In genomic region chr5:163505049-163505474, GRCh38 we compare ENCODE assay signal across 8 cellular contexts. TPM values are rescaled to one million over a fixed set of nuclear protein-coding genes. Genes with fewer than 3 reads are reported as not detected.
A peak's percentile ranks its signal among the peaks of the same experiment; 100 is the strongest.
DNase-seq lines count a peak whose midpoint lies in the region; ATAC-seq, FAIRE-seq and TF ChIP-seq lines count a peak whose summit lies in the region.

No MANE protein-coding gene starts in this region.

- H3K36me3 ChIP-seq in HCT116 (ENCODE audit: control insufficient read depth in 1 of 2, insufficient read depth in 2 of 2, low read length in 2 of 2): 0 out of 4 replicates have a peak, but pooled peaks cover 0 to 2% of the 10 kb centered on the region in 2 experiments
- peaks cover 0 to 5% of the 10 kb centered on the region in 2 donors for H3K36me3 ChIP-seq in kidney (ENCODE audit: control insufficient read depth in 1 of 2, insufficient read depth in 2 of 2, low read length in 2 of 2)
- H3K36me3 ChIP-seq in thyroid gland: no peaks in the 10 kb centered on the region

- 2% methylated on average over 12 of the region's 12 CpGs for whole genome bisulfite sequencing in A549 (ENCODE audit: missing lambda C conversion rate)
- 1 to 2% methylated on average over 12 of the region's 12 CpGs for WGBS in thyroid gland, 2 donors

- TF ChIP-seq EP300 in A549 (IDR thresholded peaks at IDR 0.05): no peak

- peak overlapping the region; percentile 91 for H3K4me2 ChIP-seq in A549
- peak overlapping the region; percentile 75 for H3K4me2 ChIP-seq in HCT116 (ENCODE audit: low read length)

- peak; percentile 26 to 41; a peak in 4 of 6 replicates for ATAC-seq in A549
- peak; percentile 35 for ATAC-seq in HCT116
- ATAC-seq in activated naive CD8-positive, alpha-beta T cell treated with anti-CD3 and anti-CD28 coated beads, Interleukin-2, amount 10 ng/mL, durations not matched to agents 7 days and 5 days (ENCODE audit: low read depth): peak; percentile 7

- H3K9me3 Mint-ChIP-seq in activated naive CD8-positive, alpha-beta T cell treated with anti-CD3 and anti-CD28 coated beads, Interleukin-2, amount 10 ng/mL, durations not matched to agents 7 days and 5 days: no peaks in the 10 kb centered on the region

- CTCF ChIA-PET in A549 (lab: Yijun Ruan, JAX) (interaction anchor here (0.8 to 1.6 kb wide), 5 partner anchors 9 to 67 kb away, joined by 3 to 5 read pairs (median 3); partner anchors contain the start of gene CCNG1), HCT116 (lab: Charles Lee) (interaction anchor here (1.2 kb wide), 1 partner anchor 45 kb away, joined by 3 read pairs; the partner anchor contains the start of genes HMMR and NUDCD2)

- H3K9me2 ChIP-seq in HCT116 (ENCODE audit: insufficient read depth): no peaks in the 10 kb centered on the region

- peaks cover 37% of the 10 kb centered on the region for H3K4me1 ChIP-seq in A549
- peaks cover 6 to 27% of the 10 kb centered on the region in 2 experiments; a peak in 3 of 4 replicates for H3K4me1 ChIP-seq in HCT116 (ENCODE audit: control insufficient read depth in 1 of 2, insufficient read depth in 2 of 2, low read length in 2 of 2)
- peaks cover 5 to 22% of the 10 kb centered on the region in 2 donors for H3K4me1 ChIP-seq in kidney (ENCODE audit: control insufficient read depth in 1 of 2, insufficient read depth in 1 of 2, low read depth in 1 of 2, low read length in 2 of 2)
- H3K4me1 ChIP-seq in thyroid gland: peaks cover 36 to 49% of the 10 kb centered on the region in 2 donors

- TF ChIP-seq POLR2A in A549 (IDR thresholded peaks at IDR 0.05; ENCODE audit: low read length) (no peak), HCT116 (IDR thresholded peaks at IDR 0.05; ENCODE audit: borderline replicate concordance, extremely low read depth, insufficient read depth, insufficient read length) (no peak), thyroid gland (IDR thresholded peaks at IDR 0.05) (no peak)

- no peak for FAIRE-seq in A549 (lab: Jason Lieb, UNC)
- no peak for FAIRE-seq in kidney (lab: Jason Lieb, UNC)

- no peaks in the 10 kb centered on the region for H4K20me1 ChIP-seq in HCT116 (ENCODE audit: insufficient read depth)

- H3K4me3 ChIP-seq in A549: peak overlapping the region; percentile 77
- peak overlapping the region; percentile 61 to 76 for H3K4me3 ChIP-seq in HCT116 (replicated peaks in 1 of 2; ENCODE audit: low read depth in 1 of 2, low read length in 2 of 2)
- peak overlapping the region; percentile 84 to 97 for H3K4me3 ChIP-seq in kidney (ENCODE audit: low read length in 2 of 2)
- peak overlapping the region in 2 of 3 donors; percentile 11 to 63 for H3K4me3 ChIP-seq in thyroid gland (replicated peaks in 1 of 3)

- peak overlapping the region; percentile 97 for H3K27ac Mint-ChIP-seq in activated naive CD8-positive, alpha-beta T cell treated with anti-CD3 and anti-CD28 coated beads, Interleukin-2, amount 10 ng/mL, durations not matched to agents 7 days and 5 days

- peak overlapping the region; percentile 29 for H2AFZ ChIP-seq in HCT116 (ENCODE audit: low read depth, low read length, poor library complexity, severe bottlenecking)

- no peaks in the 10 kb centered on the region for H3K9me3 ChIP-seq in A549
- no peaks in the 10 kb centered on the region for H3K9me3 ChIP-seq in HCT116 (ENCODE audit: control insufficient read depth in 1 of 2, insufficient read depth in 1 of 2, low read depth in 1 of 2, low read length in 2 of 2)
- no peaks in the 10 kb centered on the region for H3K9me3 ChIP-seq in kidney (ENCODE audit: control insufficient read depth in 1 of 2, low read length in 2 of 2)
- H3K9me3 ChIP-seq in thyroid gland: no peaks in the 10 kb centered on the region

- DNase-seq in A549 (ENCODE audit: low read depth in 1 of 2, low spot score in 1 of 2) (no peak), HCT116 (ENCODE audit: low read depth, low spot score) (no peak), kidney (no peak), thyroid gland (no peak), SKM-1 (lab: John Stamatoyannopoulos, UW; ENCODE audit: unreplicated experiment) (no peak), posterior vena cava (ENCODE audit: low spot score) (no peak), A172 (ENCODE audit: low spot score) (no peak)
- no peak for DNase-seq in activated naive CD8-positive, alpha-beta T cell treated with anti-CD3 and anti-CD28 coated beads, Interleukin-2, amount 10 ng/mL, durations not matched to agents 7 days and 5 days

- intact Hi-C loops in HCT116 (cut with micrococcal nuclease): loop anchor here (2.0 kb wide), 1 partner anchor 44 kb away; the partner anchor contains the start of genes HMMR and NUDCD2
- intact Hi-C loops in kidney (cut with DNase I): no loop called here
- intact Hi-C loops in thyroid gland (cut with DNase I): loop anchor here (2.0 kb wide), 1 partner anchor 44 kb away; the partner anchor contains the start of genes HMMR and NUDCD2
- intact Hi-C loops in posterior vena cava (cut with DNase I): no loop called here

- BruUV-seq in HCT116 (replicated peaks; lab: Mats Ljungman, UMichigan): TSS peak; percentile 94

- POLR2A ChIA-PET in A549 (lab: Yijun Ruan, JAX): interaction anchor here (1.1 to 2.1 kb wide), 3 partner anchors 9 to 67 kb away, joined by 4 to 28 read pairs (median 4); partner anchors contain the start of genes CCNG1, HMMR and NUDCD2
- POLR2A ChIA-PET in HCT116 (lab: Charles Lee): interaction anchor here (1.0 to 1.8 kb wide), 2 partner anchors 44 to 51 kb away, joined by 4 to 5 read pairs; partner anchors contain the start of gene HMMR
- POLR2A ChIA-PET in activated naive CD8-positive, alpha-beta T cell treated with anti-CD3 and anti-CD28 coated beads, Interleukin-2, amount 10 ng/mL, durations not matched to agents 7 days and 5 days (lab: Charles Lee): interaction anchor here (0.5 to 9.6 kb wide), 8 partner anchors 9 to 67 kb away, joined by 3 to 177 read pairs (median 6); partner anchors contain the start of genes CCNG1, HMMR and NUDCD2

- H3K4me3 Mint-ChIP-seq in activated naive CD8-positive, alpha-beta T cell treated with anti-CD3 and anti-CD28 coated beads, Interleukin-2, amount 10 ng/mL, durations not matched to agents 7 days and 5 days: peak overlapping the region; percentile 95

- peak overlapping the region; percentile 87 to 93 for H3K27ac ChIP-seq in A549
- peak overlapping the region; percentile 71 for H3K27ac ChIP-seq in HCT116 (ENCODE audit: low read depth, low read length)
- H3K27ac ChIP-seq in kidney (ENCODE audit: low read depth in 2 of 2, low read length in 2 of 2): peak overlapping the region; percentile 94 to 98
- H3K27ac ChIP-seq in thyroid gland: peak overlapping the region; percentile 93 to 99 (median 96)

- no peaks in the 10 kb centered on the region for H3K27me3 Mint-ChIP-seq in activated naive CD8-positive, alpha-beta T cell treated with anti-CD3 and anti-CD28 coated beads, Interleukin-2, amount 10 ng/mL, durations not matched to agents 7 days and 5 days

- TF ChIP-seq RAD21 in A549 (conservative IDR thresholded peaks at IDR 0.05 in 1 of 2, IDR thresholded peaks at IDR 0.05 in 1 of 2): no peak
- no peak for TF ChIP-seq RAD21 in HCT116 (IDR thresholded peaks at IDR 0.05; ENCODE audit: low read depth)

- RAD21 ChIA-PET in HCT116 (lab: Charles Lee; ENCODE audit: low non-redundant PET in 1 of 2, low total read pairs in 2 of 2, uncharacterized antibody in 2 of 2, unreplicated experiment in 2 of 2): no interaction called here

- peak overlapping the region; percentile 65 for H3K9ac ChIP-seq in HCT116 (ENCODE audit: low read length)
- H3K9ac ChIP-seq in kidney (ENCODE audit: low read length in 2 of 2): peak overlapping the region; percentile 83 to 87

- no peaks in the 10 kb centered on the region for H3K27me3 ChIP-seq in HCT116 (ENCODE audit: insufficient read depth, low read length)
- H3K27me3 ChIP-seq in thyroid gland: no peaks in the 10 kb centered on the region

- peaks cover 44% of the 10 kb centered on the region for H3K79me2 ChIP-seq in HCT116 (ENCODE audit: insufficient read depth, low read length)

- peaks cover 5% of the 10 kb centered on the region for H3K36me3 Mint-ChIP-seq in activated naive CD8-positive, alpha-beta T cell treated with anti-CD3 and anti-CD28 coated beads, Interleukin-2, amount 10 ng/mL, durations not matched to agents 7 days and 5 days

- H3K4me1 Mint-ChIP-seq in activated naive CD8-positive, alpha-beta T cell treated with anti-CD3 and anti-CD28 coated beads, Interleukin-2, amount 10 ng/mL, durations not matched to agents 7 days and 5 days: peaks cover 28% of the 10 kb centered on the region

- TF ChIP-seq CTCF in A549 (IDR thresholded peaks at IDR 0.05) (no peak), HCT116 (IDR thresholded peaks at IDR 0.05 in 2 of 3, conservative IDR thresholded peaks at IDR 0.05 in 1 of 3; ENCODE audit: borderline replicate concordance in 1 of 3, insufficient read depth in 1 of 3, low read depth in 2 of 3, low read length in 2 of 3) (no peak), kidney (IDR thresholded peaks at IDR 0.05; ENCODE audit: borderline replicate concordance, extremely low read depth, insufficient read depth) (no peak), thyroid gland (IDR thresholded peaks at IDR 0.05) (no peak)

RNA-seq across cellular contexts. Expression of gene MAT2B, which starts 0.4 kb away (rescaled TPM):
- polyA plus RNA-seq in A549 (2011; rRNA removed) (54.9 and 74.0 TPM in 2 replicates), A549 (2017; fragmentation: RNase III; extraction: RNeasy Plus Mini Kit Qiagen cat#74134 plus additional on column Dnase treatment) (51.4 to 60.7 TPM (median 58.6 TPM) in 3 replicates), kidney (ENCODE audit: insufficient read depth, low read depth, low replicate concordance) (80.9 TPM)
- 19.4 and 22.0 TPM in 2 replicates for polyA plus RNA-seq in A549 (2012; cell fraction: cytosol; rRNA removed)
- polyA plus RNA-seq in A549 (2012; cell fraction: nucleus; rRNA removed): 5.9 and 11.4 TPM in 2 replicates
- polyA minus RNA-seq in A549 (2011; rRNA and poly(A)+ RNA removed): 31.1 and 32.0 TPM in 2 replicates
- total RNA-seq in HCT116 (2021; ENCODE audit: unreplicated experiment) (45.9 TPM), kidney (84.4 TPM), thyroid gland (100 to 1,000 TPM in 2 of 4 donors, 10 to 100 TPM in 2; 74.0 to 110 (median 101) TPM), posterior vena cava (10 to 100 TPM; 34.7 to 37.6 TPM)
- 22.9 and 26.1 TPM in 2 replicates for polyA plus RNA-seq in HCT116 (2012)
- total RNA-seq in activated naive CD8-positive, alpha-beta T cell treated with anti-CD3 and anti-CD28 coated beads, Interleukin-2, amount 10 ng/mL, durations not matched to agents 7 days and 5 days: 100 to 1,000 TPM in 1 of 2 experiments, 10 to 100 TPM in 1; 98.7 to 101 TPM
- total RNA-seq in A172 (2014; rRNA removed; shearing (Covaris generic)): 116 and 122 TPM in 2 replicates

RNA-seq across cellular contexts. Expression of gene HMMR, which starts 44.6 kb away (rescaled TPM):
- polyA plus RNA-seq in A549 (2011; rRNA removed): 32.9 and 66.0 TPM in 2 replicates
- polyA plus RNA-seq in A549 (2012; cell fraction: cytosol; rRNA removed): 7.0 and 8.2 TPM in 2 replicates
- polyA plus RNA-seq in A549 (2012; cell fraction: nucleus; rRNA removed): 6.1 and 8.7 TPM in 2 replicates
- 30.7 to 38.4 TPM (median 34.0 TPM) in 3 replicates for polyA plus RNA-seq in A549 (2017; fragmentation: RNase III; extraction: RNeasy Plus Mini Kit Qiagen cat#74134 plus additional on column Dnase treatment)
- polyA minus RNA-seq in A549 (2011; rRNA and poly(A)+ RNA removed): 4.0 and 7.4 TPM in 2 replicates
- 54.9 TPM for total RNA-seq in HCT116 (2021; ENCODE audit: unreplicated experiment)
- 17.9 and 33.2 TPM in 2 replicates for polyA plus RNA-seq in HCT116 (2012)
- total RNA-seq in activated naive CD8-positive, alpha-beta T cell treated with anti-CD3 and anti-CD28 coated beads, Interleukin-2, amount 10 ng/mL, durations not matched to agents 7 days and 5 days: 10 to 100 TPM; 50.5 to 54.5 TPM
- total RNA-seq in kidney: 0.91 TPM
- 0.58 TPM for polyA plus RNA-seq in kidney (ENCODE audit: insufficient read depth, low read depth, low replicate concordance)
- total RNA-seq in thyroid gland: 1 to 10 TPM in 1 of 4 donors, under 1 TPM in 3; 0.56 to 1.8 (median 0.68) TPM
- under 1 TPM; 0.14 to 0.32 TPM for total RNA-seq in posterior vena cava
- total RNA-seq in A172 (2014; rRNA removed; shearing (Covaris generic)): 87.2 and 94.1 TPM in 2 replicates

RNA-seq across cellular contexts. Expression of gene NUDCD2, which starts 45.2 kb away (rescaled TPM):
- polyA plus RNA-seq in A549 (2011; rRNA removed) (17.0 and 22.3 TPM in 2 replicates), A549 (2017; fragmentation: RNase III; extraction: RNeasy Plus Mini Kit Qiagen cat#74134 plus additional on column Dnase treatment) (37.1 to 43.9 TPM (median 38.4 TPM) in 3 replicates), kidney (ENCODE audit: insufficient read depth, low read depth, low replicate concordance) (23.1 TPM)
- polyA plus RNA-seq in A549 (2012; cell fraction: cytosol; rRNA removed): 8.2 and 9.1 TPM in 2 replicates
- 3.4 and 5.4 TPM in 2 replicates for polyA plus RNA-seq in A549 (2012; cell fraction: nucleus; rRNA removed)
- 2.6 and 4.3 TPM in 2 replicates for polyA minus RNA-seq in A549 (2011; rRNA and poly(A)+ RNA removed)
- total RNA-seq in HCT116 (2021; ENCODE audit: unreplicated experiment) (56.8 TPM), kidney (24.3 TPM), thyroid gland (10 to 100 TPM in 3 of 4 donors, 1 to 10 TPM in 1; 7.0 to 19.5 (median 14.8) TPM), posterior vena cava (10 to 100 TPM; 17.8 to 21.6 TPM)
- 18.2 and 24.7 TPM in 2 replicates for polyA plus RNA-seq in HCT116 (2012)
- 10 to 100 TPM; 36.2 to 37.1 TPM for total RNA-seq in activated naive CD8-positive, alpha-beta T cell treated with anti-CD3 and anti-CD28 coated beads, Interleukin-2, amount 10 ng/mL, durations not matched to agents 7 days and 5 days
- 28.3 and 29.3 TPM in 2 replicates for total RNA-seq in A172 (2014; rRNA removed; shearing (Covaris generic))

Comparison
In these comparisons a context has a peak if more than half of its experiments do, and no peak if none do; other contexts are left out.
1. H3K4me3 ChIP-seq: peak in every context shown above with its lines; median percentile 90 in kidney; 77 in A549; 68 in HCT116; 37 in thyroid gland.
2. RNA of gene HMMR, which starts 44.6 kb away (total RNA-seq): 87.2 to 94.1 TPM in A172, 54.9 TPM in HCT116 (single experiment) and 50.5 to 54.5 TPM in activated naive CD8-positive, alpha-beta T cell treated with anti-CD3 and anti-CD28 coated beads, Interleukin-2, amount 10 ng/mL, durations not matched to agents 7 days and 5 days; 0.91 TPM in kidney (single experiment), 0.56 to 1.8 TPM in thyroid gland and 0.14 to 0.32 TPM in posterior vena cava; every median in the first group is over 10 times any median in the second.
3. intact Hi-C loops: an anchor here in HCT116 (2.0 kb wide) and thyroid gland (2.0 kb wide); none called in kidney and posterior vena cava.
4. Peak in every context shown above with its lines, with median percentiles within 50 percentile points of each other: ATAC-seq and H3K27ac ChIP-seq.